Comparison of ENCODE assay signal across 1 cellular context in genomic region chr15:62060116-62060895, GRCh38.
TF ChIP-seq lines count a peak whose summit lies in the region.

A gene with protein sequence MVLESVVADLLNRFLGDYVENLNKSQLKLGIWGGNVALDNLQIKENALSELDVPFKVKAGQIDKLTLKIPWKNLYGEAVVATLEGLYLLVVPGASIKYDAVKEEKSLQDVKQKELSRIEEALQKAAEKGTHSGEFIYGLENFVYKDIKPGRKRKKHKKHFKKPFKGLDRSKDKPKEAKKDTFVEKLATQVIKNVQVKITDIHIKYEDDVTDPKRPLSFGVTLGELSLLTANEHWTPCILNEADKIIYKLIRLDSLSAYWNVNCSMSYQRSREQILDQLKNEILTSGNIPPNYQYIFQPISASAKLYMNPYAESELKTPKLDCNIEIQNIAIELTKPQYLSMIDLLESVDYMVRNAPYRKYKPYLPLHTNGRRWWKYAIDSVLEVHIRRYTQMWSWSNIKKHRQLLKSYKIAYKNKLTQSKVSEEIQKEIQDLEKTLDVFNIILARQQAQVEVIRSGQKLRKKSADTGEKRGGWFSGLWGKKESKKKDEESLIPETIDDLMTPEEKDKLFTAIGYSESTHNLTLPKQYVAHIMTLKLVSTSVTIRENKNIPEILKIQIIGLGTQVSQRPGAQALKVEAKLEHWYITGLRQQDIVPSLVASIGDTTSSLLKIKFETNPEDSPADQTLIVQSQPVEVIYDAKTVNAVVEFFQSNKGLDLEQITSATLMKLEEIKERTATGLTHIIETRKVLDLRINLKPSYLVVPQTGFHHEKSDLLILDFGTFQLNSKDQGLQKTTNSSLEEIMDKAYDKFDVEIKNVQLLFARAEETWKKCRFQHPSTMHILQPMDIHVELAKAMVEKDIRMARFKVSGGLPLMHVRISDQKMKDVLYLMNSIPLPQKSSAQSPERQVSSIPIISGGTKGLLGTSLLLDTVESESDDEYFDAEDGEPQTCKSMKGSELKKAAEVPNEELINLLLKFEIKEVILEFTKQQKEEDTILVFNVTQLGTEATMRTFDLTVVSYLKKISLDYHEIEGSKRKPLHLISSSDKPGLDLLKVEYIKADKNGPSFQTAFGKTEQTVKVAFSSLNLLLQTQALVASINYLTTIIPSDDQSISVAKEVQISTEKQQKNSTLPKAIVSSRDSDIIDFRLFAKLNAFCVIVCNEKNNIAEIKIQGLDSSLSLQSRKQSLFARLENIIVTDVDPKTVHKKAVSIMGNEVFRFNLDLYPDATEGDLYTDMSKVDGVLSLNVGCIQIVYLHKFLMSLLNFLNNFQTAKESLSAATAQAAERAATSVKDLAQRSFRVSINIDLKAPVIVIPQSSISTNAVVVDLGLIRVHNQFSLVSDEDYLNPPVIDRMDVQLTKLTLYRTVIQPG (N-terminal part only) (minus strand): TSS chr15:62060447. CDS start chr15:62060374, 73 bp downstream.

TF ChIP-seq in H1, 55 proteins besides CTCF, POLR2A, EP300 and RAD21 (continued from another document):
- TF ChIP-seq HDAC2 (IDR thresholded peaks at IDR 0.05; ENCODE audit: borderline replicate concordance in 1 of 2, low read depth in 2 of 2, low read length in 2 of 2) (0 out of 4 replicates have a peak, but pooled peaks of 1 of the 2 experiments have one; percentile 57), SRF (IDR thresholded peaks at IDR 0.05; ENCODE audit: low read depth, low read length) (no peak), SIN3A (conservative IDR thresholded peaks at IDR 0.05 in 1 of 2, IDR thresholded peaks at IDR 0.05 in 1 of 2; ENCODE audit: low read depth in 1 of 2, low read length in 2 of 2) (peak; percentile 82 to 89; a peak in 3 of 4 replicates), TAF1 (IDR thresholded peaks at IDR 0.05; ENCODE audit: low read depth, low read length) (0 out of 2 replicates have a peak, but pooled peaks have one; percentile 44), CTBP2 (IDR thresholded peaks at IDR 0.05; ENCODE audit: borderline replicate concordance, insufficient read depth, insufficient read length, low read length) (peak; percentile 21), PHF8 (conservative IDR thresholded peaks at IDR 0.05; ENCODE audit: low read depth, low read length) (0 out of 2 replicates have a peak, but pooled peaks have one; percentile 44), GTF2F1 (IDR thresholded peaks at IDR 0.05; ENCODE audit: borderline replicate concordance, low read depth, low read length) (no peak; the same call in 1 of the 2 replicates), KDM4A (IDR thresholded peaks at IDR 0.05; ENCODE audit: low read depth, low read length, severe bottlenecking) (peak; percentile 82), TAF7 (optimal IDR thresholded peaks at IDR 0.05; ENCODE audit: borderline replicate concordance, low read depth, low read length) (peak; percentile 56), EGR1 (IDR thresholded peaks at IDR 0.05; ENCODE audit: borderline replicate concordance, low read depth, low read length) (peak; percentile 88; the same call in 1 of the 2 replicates), SIX5 (IDR thresholded peaks at IDR 0.05; ENCODE audit: low read depth, low read length) (no peak), POU5F1 (IDR thresholded peaks at IDR 0.05; ENCODE audit: low read depth, low read length) (no peak), SUZ12 (IDR thresholded peaks at IDR 0.05; ENCODE audit: low read length) (no peak), BCL11A (IDR thresholded peaks at IDR 0.05; ENCODE audit: low read depth in 2 of 2, low read length in 2 of 2) (no peak), TCF12 (IDR thresholded peaks at IDR 0.05; ENCODE audit: low read depth, low read length) (no peak)
- TF ChIP-seq, protein P1, sequence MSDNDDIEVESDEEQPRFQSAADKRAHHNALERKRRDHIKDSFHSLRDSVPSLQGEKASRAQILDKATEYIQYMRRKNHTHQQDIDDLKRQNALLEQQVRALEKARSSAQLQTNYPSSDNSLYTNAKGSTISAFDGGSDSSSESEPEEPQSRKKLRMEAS (IDR thresholded peaks at IDR 0.05) = peak; percentile 62
- TF ChIP-seq, protein P2, sequence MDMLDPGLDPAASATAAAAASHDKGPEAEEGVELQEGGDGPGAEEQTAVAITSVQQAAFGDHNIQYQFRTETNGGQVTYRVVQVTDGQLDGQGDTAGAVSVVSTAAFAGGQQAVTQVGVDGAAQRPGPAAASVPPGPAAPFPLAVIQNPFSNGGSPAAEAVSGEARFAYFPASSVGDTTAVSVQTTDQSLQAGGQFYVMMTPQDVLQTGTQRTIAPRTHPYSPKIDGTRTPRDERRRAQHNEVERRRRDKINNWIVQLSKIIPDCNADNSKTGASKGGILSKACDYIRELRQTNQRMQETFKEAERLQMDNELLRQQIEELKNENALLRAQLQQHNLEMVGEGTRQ (IDR thresholded peaks at IDR 0.05; ENCODE audit: low read length) = peak; percentile 67
- TF ChIP-seq, protein P3, sequence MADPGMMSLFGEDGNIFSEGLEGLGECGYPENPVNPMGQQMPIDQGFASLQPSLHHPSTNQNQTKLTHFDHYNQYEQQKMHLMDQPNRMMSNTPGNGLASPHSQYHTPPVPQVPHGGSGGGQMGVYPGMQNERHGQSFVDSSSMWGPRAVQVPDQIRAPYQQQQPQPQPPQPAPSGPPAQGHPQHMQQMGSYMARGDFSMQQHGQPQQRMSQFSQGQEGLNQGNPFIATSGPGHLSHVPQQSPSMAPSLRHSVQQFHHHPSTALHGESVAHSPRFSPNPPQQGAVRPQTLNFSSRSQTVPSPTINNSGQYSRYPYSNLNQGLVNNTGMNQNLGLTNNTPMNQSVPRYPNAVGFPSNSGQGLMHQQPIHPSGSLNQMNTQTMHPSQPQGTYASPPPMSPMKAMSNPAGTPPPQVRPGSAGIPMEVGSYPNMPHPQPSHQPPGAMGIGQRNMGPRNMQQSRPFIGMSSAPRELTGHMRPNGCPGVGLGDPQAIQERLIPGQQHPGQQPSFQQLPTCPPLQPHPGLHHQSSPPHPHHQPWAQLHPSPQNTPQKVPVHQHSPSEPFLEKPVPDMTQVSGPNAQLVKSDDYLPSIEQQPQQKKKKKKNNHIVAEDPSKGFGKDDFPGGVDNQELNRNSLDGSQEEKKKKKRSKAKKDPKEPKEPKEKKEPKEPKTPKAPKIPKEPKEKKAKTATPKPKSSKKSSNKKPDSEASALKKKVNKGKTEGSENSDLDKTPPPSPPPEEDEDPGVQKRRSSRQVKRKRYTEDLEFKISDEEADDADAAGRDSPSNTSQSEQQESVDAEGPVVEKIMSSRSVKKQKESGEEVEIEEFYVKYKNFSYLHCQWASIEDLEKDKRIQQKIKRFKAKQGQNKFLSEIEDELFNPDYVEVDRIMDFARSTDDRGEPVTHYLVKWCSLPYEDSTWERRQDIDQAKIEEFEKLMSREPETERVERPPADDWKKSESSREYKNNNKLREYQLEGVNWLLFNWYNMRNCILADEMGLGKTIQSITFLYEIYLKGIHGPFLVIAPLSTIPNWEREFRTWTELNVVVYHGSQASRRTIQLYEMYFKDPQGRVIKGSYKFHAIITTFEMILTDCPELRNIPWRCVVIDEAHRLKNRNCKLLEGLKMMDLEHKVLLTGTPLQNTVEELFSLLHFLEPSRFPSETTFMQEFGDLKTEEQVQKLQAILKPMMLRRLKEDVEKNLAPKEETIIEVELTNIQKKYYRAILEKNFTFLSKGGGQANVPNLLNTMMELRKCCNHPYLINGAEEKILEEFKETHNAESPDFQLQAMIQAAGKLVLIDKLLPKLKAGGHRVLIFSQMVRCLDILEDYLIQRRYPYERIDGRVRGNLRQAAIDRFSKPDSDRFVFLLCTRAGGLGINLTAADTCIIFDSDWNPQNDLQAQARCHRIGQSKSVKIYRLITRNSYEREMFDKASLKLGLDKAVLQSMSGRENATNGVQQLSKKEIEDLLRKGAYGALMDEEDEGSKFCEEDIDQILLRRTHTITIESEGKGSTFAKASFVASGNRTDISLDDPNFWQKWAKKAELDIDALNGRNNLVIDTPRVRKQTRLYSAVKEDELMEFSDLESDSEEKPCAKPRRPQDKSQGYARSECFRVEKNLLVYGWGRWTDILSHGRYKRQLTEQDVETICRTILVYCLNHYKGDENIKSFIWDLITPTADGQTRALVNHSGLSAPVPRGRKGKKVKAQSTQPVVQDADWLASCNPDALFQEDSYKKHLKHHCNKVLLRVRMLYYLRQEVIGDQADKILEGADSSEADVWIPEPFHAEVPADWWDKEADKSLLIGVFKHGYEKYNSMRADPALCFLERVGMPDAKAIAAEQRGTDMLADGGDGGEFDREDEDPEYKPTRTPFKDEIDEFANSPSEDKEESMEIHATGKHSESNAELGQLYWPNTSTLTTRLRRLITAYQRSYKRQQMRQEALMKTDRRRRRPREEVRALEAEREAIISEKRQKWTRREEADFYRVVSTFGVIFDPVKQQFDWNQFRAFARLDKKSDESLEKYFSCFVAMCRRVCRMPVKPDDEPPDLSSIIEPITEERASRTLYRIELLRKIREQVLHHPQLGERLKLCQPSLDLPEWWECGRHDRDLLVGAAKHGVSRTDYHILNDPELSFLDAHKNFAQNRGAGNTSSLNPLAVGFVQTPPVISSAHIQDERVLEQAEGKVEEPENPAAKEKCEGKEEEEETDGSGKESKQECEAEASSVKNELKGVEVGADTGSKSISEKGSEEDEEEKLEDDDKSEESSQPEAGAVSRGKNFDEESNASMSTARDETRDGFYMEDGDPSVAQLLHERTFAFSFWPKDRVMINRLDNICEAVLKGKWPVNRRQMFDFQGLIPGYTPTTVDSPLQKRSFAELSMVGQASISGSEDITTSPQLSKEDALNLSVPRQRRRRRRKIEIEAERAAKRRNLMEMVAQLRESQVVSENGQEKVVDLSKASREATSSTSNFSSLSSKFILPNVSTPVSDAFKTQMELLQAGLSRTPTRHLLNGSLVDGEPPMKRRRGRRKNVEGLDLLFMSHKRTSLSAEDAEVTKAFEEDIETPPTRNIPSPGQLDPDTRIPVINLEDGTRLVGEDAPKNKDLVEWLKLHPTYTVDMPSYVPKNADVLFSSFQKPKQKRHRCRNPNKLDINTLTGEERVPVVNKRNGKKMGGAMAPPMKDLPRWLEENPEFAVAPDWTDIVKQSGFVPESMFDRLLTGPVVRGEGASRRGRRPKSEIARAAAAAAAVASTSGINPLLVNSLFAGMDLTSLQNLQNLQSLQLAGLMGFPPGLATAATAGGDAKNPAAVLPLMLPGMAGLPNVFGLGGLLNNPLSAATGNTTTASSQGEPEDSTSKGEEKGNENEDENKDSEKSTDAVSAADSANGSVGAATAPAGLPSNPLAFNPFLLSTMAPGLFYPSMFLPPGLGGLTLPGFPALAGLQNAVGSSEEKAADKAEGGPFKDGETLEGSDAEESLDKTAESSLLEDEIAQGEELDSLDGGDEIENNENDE (IDR thresholded peaks at IDR 0.05; ENCODE audit: insufficient replicate concordance, low read length) = no peak
- TF ChIP-seq, protein P4, sequence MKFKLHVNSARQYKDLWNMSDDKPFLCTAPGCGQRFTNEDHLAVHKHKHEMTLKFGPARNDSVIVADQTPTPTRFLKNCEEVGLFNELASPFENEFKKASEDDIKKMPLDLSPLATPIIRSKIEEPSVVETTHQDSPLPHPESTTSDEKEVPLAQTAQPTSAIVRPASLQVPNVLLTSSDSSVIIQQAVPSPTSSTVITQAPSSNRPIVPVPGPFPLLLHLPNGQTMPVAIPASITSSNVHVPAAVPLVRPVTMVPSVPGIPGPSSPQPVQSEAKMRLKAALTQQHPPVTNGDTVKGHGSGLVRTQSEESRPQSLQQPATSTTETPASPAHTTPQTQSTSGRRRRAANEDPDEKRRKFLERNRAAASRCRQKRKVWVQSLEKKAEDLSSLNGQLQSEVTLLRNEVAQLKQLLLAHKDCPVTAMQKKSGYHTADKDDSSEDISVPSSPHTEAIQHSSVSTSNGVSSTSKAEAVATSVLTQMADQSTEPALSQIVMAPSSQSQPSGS (IDR thresholded peaks at IDR 0.05; ENCODE audit: low read length) = no peak
- TF ChIP-seq, protein P5, sequence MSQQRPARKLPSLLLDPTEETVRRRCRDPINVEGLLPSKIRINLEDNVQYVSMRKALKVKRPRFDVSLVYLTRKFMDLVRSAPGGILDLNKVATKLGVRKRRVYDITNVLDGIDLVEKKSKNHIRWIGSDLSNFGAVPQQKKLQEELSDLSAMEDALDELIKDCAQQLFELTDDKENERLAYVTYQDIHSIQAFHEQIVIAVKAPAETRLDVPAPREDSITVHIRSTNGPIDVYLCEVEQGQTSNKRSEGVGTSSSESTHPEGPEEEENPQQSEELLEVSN (IDR thresholded peaks at IDR 0.05) = peak; percentile 86
